ENCODE assay signal across 1 cellular context in genomic region chr1:6723621-6724428, GRCh38.
A peak's percentile ranks its signal among the peaks of the same experiment; 100 is the strongest.
TF ChIP-seq lines count a peak whose summit lies in the region.

No MANE protein-coding gene starts in this region.

TF ChIP-seq in K562, 482 proteins besides CTCF, POLR2A, EP300 and RAD21 (continued from another document and continues in another):
- TF ChIP-seq YY1 (IDR thresholded peaks at IDR 0.05; ENCODE audit: borderline replicate concordance in 1 of 3, control insufficient read depth in 1 of 3, extremely low read depth in 1 of 3, insufficient read depth in 3 of 3, insufficient read length in 1 of 3, insufficient replicate concordance in 2 of 3, low read depth in 1 of 3, low read length in 2 of 3) (peak in 1 of 3 experiments; percentile 40), ZNF785 (CRISPR knock-in tag; IDR thresholded peaks at IDR 0.05) (no peak), KLF13 (tag; IDR thresholded peaks at IDR 0.05; ENCODE audit: borderline replicate concordance, low read depth) (no peak), RB1 (IDR thresholded peaks at IDR 0.05; ENCODE audit: low read depth) (no peak), PTRF (tag; IDR thresholded peaks at IDR 0.05) (no peak), CC2D1A (IDR thresholded peaks at IDR 0.05) (0 out of 2 replicates have a peak, but pooled peaks have one; percentile 19), ZNF655 (CRISPR knock-in tag; IDR thresholded peaks at IDR 0.05) (no peak), CREB3L1 (IDR thresholded peaks at IDR 0.05; ENCODE audit: borderline replicate concordance, low read depth) (0 out of 2 replicates have a peak, but pooled peaks have one; percentile 21), YBX1 (IDR thresholded peaks at IDR 0.05) (no peak), LCOR (CRISPR knock-in tag; IDR thresholded peaks at IDR 0.05) (no peak), CCAR2 (IDR thresholded peaks at IDR 0.05; ENCODE audit: low read depth, low read length) (no peak), ZNF507 (tag; conservative IDR thresholded peaks at IDR 0.05) (no peak), CBX2 (IDR thresholded peaks at IDR 0.05; ENCODE audit: insufficient read depth, low read length, poor library complexity, severe bottlenecking) (no peak), EHMT2 (IDR thresholded peaks at IDR 0.05) (peak; percentile 50; the same call in 1 of the 2 replicates), HMG20A (CRISPR knock-in tag; conservative IDR thresholded peaks at IDR 0.05) (no peak), NR4A1 (CRISPR knock-in tag; IDR thresholded peaks at IDR 0.05) (no peak), NR4A1 (tag; IDR thresholded peaks at IDR 0.05) (no peak), TOE1 (IDR thresholded peaks at IDR 0.05; ENCODE audit: borderline replicate concordance) (peak; percentile 42; the same call in 1 of the 2 replicates), TOE1 (CRISPR knock-in tag; IDR thresholded peaks at IDR 0.05; ENCODE audit: borderline replicate concordance, low read depth) (no peak), ZNF830 (CRISPR knock-in tag; IDR thresholded peaks at IDR 0.05) (no peak), ZSCAN32 (CRISPR knock-in tag; IDR thresholded peaks at IDR 0.05) (no peak), ZNF77 (CRISPR knock-in tag; IDR thresholded peaks at IDR 0.05) (no peak), NFIX (CRISPR knock-in tag; IDR thresholded peaks at IDR 0.05; ENCODE audit: low read depth) (no peak), CBX3 (IDR thresholded peaks at IDR 0.05; ENCODE audit: borderline replicate concordance in 1 of 2, low read length in 2 of 2) (0 out of 3 replicates have a peak, but pooled peaks of 1 of the 2 experiments have one; percentile 47), TCF15 (CRISPR knock-in tag; IDR thresholded peaks at IDR 0.05) (no peak), CHD2 (IDR thresholded peaks at IDR 0.05; ENCODE audit: low read depth, low read length) (peak; percentile 94), MEIS2 (IDR thresholded peaks at IDR 0.05; ENCODE audit: partially characterized antibody) (no peak), NFE2L1 (tag; IDR thresholded peaks at IDR 0.05; ENCODE audit: borderline replicate concordance, low read depth) (no peak), ZNF253 (CRISPR knock-in tag; conservative IDR thresholded peaks at IDR 0.05) (no peak), KAT8 (IDR thresholded peaks at IDR 0.05; ENCODE audit: low read depth) (no peak), ZNF583 (CRISPR knock-in tag; IDR thresholded peaks at IDR 0.05) (no peak)
- TF ChIP-seq, protein P1, sequence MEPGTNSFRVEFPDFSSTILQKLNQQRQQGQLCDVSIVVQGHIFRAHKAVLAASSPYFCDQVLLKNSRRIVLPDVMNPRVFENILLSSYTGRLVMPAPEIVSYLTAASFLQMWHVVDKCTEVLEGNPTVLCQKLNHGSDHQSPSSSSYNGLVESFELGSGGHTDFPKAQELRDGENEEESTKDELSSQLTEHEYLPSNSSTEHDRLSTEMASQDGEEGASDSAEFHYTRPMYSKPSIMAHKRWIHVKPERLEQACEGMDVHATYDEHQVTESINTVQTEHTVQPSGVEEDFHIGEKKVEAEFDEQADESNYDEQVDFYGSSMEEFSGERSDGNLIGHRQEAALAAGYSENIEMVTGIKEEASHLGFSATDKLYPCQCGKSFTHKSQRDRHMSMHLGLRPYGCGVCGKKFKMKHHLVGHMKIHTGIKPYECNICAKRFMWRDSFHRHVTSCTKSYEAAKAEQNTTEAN (CRISPR knock-in tag; IDR thresholded peaks at IDR 0.05), result no peak
- TF ChIP-seq, protein P2, sequence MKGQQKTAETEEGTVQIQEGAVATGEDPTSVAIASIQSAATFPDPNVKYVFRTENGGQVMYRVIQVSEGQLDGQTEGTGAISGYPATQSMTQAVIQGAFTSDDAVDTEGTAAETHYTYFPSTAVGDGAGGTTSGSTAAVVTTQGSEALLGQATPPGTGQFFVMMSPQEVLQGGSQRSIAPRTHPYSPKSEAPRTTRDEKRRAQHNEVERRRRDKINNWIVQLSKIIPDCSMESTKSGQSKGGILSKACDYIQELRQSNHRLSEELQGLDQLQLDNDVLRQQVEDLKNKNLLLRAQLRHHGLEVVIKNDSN (CRISPR knock-in tag; IDR thresholded peaks at IDR 0.05), result peak; percentile 89
- TF ChIP-seq, protein P3, sequence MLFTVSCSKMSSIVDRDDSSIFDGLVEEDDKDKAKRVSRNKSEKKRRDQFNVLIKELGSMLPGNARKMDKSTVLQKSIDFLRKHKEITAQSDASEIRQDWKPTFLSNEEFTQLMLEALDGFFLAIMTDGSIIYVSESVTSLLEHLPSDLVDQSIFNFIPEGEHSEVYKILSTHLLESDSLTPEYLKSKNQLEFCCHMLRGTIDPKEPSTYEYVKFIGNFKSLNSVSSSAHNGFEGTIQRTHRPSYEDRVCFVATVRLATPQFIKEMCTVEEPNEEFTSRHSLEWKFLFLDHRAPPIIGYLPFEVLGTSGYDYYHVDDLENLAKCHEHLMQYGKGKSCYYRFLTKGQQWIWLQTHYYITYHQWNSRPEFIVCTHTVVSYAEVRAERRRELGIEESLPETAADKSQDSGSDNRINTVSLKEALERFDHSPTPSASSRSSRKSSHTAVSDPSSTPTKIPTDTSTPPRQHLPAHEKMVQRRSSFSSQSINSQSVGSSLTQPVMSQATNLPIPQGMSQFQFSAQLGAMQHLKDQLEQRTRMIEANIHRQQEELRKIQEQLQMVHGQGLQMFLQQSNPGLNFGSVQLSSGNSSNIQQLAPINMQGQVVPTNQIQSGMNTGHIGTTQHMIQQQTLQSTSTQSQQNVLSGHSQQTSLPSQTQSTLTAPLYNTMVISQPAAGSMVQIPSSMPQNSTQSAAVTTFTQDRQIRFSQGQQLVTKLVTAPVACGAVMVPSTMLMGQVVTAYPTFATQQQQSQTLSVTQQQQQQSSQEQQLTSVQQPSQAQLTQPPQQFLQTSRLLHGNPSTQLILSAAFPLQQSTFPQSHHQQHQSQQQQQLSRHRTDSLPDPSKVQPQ (CRISPR knock-in tag; IDR thresholded peaks at IDR 0.05; ENCODE audit: borderline replicate concordance), result no peak
- TF ChIP-seq, protein P4, sequence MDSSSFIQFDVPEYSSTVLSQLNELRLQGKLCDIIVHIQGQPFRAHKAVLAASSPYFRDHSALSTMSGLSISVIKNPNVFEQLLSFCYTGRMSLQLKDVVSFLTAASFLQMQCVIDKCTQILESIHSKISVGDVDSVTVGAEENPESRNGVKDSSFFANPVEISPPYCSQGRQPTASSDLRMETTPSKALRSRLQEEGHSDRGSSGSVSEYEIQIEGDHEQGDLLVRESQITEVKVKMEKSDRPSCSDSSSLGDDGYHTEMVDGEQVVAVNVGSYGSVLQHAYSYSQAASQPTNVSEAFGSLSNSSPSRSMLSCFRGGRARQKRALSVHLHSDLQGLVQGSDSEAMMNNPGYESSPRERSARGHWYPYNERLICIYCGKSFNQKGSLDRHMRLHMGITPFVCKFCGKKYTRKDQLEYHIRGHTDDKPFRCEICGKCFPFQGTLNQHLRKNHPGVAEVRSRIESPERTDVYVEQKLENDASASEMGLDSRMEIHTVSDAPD (CRISPR knock-in tag; IDR thresholded peaks at IDR 0.05), result no peak
- TF ChIP-seq, protein P5, sequence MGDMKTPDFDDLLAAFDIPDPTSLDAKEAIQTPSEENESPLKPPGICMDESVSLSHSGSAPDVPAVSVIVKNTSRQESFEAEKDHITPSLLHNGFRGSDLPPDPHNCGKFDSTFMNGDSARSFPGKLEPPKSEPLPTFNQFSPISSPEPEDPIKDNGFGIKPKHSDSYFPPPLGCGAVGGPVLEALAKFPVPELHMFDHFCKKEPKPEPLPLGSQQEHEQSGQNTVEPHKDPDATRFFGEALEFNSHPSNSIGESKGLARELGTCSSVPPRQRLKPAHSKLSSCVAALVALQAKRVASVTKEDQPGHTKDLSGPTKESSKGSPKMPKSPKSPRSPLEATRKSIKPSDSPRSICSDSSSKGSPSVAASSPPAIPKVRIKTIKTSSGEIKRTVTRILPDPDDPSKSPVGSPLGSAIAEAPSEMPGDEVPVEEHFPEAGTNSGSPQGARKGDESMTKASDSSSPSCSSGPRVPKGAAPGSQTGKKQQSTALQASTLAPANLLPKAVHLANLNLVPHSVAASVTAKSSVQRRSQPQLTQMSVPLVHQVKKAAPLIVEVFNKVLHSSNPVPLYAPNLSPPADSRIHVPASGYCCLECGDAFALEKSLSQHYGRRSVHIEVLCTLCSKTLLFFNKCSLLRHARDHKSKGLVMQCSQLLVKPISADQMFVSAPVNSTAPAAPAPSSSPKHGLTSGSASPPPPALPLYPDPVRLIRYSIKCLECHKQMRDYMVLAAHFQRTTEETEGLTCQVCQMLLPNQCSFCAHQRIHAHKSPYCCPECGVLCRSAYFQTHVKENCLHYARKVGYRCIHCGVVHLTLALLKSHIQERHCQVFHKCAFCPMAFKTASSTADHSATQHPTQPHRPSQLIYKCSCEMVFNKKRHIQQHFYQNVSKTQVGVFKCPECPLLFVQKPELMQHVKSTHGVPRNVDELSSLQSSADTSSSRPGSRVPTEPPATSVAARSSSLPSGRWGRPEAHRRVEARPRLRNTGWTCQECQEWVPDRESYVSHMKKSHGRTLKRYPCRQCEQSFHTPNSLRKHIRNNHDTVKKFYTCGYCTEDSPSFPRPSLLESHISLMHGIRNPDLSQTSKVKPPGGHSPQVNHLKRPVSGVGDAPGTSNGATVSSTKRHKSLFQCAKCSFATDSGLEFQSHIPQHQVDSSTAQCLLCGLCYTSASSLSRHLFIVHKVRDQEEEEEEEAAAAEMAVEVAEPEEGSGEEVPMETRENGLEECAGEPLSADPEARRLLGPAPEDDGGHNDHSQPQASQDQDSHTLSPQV (IDR thresholded peaks at IDR 0.05), result no peak
- TF ChIP-seq, protein P6, sequence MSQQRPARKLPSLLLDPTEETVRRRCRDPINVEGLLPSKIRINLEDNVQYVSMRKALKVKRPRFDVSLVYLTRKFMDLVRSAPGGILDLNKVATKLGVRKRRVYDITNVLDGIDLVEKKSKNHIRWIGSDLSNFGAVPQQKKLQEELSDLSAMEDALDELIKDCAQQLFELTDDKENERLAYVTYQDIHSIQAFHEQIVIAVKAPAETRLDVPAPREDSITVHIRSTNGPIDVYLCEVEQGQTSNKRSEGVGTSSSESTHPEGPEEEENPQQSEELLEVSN (IDR thresholded peaks at IDR 0.05; ENCODE audit: borderline replicate concordance in 1 of 2, extremely low read depth in 1 of 2, insufficient read depth in 1 of 2, insufficient read length in 1 of 2, low read depth in 1 of 2, low read length in 1 of 2, poor library complexity in 1 of 2, severe bottlenecking in 1 of 2), result peak in 1 of 2 experiments; percentile 47
- TF ChIP-seq, protein P7, sequence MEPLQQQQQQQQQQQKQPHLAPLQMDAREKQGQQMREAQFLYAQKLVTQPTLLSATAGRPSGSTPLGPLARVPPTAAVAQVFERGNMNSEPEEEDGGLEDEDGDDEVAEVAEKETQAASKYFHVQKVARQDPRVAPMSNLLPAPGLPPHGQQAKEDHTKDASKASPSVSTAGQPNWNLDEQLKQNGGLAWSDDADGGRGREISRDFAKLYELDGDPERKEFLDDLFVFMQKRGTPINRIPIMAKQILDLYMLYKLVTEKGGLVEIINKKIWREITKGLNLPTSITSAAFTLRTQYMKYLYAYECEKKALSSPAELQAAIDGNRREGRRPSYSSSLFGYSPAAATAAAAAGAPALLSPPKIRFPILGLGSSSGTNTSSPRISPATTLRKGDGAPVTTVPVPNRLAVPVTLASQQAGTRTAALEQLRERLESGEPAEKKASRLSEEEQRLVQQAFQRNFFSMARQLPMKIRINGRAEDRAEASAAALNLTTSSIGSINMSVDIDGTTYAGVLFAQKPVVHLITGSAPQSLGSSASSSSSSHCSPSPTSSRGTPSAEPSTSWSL (CRISPR knock-in tag; IDR thresholded peaks at IDR 0.05; ENCODE audit: borderline replicate concordance), result no peak
- TF ChIP-seq, protein P8, sequence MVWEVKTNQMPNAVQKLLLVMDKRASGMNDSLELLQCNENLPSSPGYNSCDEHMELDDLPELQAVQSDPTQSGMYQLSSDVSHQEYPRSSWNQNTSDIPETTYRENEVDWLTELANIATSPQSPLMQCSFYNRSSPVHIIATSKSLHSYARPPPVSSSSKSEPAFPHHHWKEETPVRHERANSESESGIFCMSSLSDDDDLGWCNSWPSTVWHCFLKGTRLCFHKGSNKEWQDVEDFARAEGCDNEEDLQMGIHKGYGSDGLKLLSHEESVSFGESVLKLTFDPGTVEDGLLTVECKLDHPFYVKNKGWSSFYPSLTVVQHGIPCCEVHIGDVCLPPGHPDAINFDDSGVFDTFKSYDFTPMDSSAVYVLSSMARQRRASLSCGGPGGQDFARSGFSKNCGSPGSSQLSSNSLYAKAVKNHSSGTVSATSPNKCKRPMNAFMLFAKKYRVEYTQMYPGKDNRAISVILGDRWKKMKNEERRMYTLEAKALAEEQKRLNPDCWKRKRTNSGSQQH (CRISPR knock-in tag; IDR thresholded peaks at IDR 0.05), result no peak
